12 cellular contexts compared by ENCODE assay signal in genomic region chr15:31058236-31058962, GRCh38. TPM values are rescaled to one million over a fixed set of nuclear protein-coding genes. Genes with fewer than 3 reads are reported as not detected.
"Had no signal": no experiment of that assay in that cellular context is flagged by ENCODE, and none has a peak within 500 bp of the region (broad histone marks: within the 10 kb centered on the region; RNA-seq: fewer than 3 reads in every experiment).

No MANE protein-coding gene starts in this region.

- H3K9me3 ChIP-seq: HAP-1 had no signal

- H3K4me3 ChIP-seq: GM23248, HAP-1 had no signal

- H2AFZ ChIP-seq: GM23248 had no signal

- DNase-seq: GM23248, GOT3, H7, HFFc6, KG1 had no signal

- H3K4me3 Mint-ChIP-seq: HFFc6, IgD-negative memory B cell had no signal

- H3K36me3 ChIP-seq: HAP-1 had no signal

- H3K9ac ChIP-seq: GM23248 had no signal

- ATAC-seq: HCT116, HepG2 had no signal

- H3K27ac Mint-ChIP-seq: HFFc6, IgD-negative memory B cell had no signal

- H3K27ac ChIP-seq: GM23248, HL-60 had no signal

RNA-seq across cellular contexts. Expression of gene TRPM1, which starts 43.1 kb away (rescaled TPM):
- total RNA-seq: GM23248, H4, HepG2, HT1080 had no signal
- polyA plus RNA-seq: GM23248, HepG2, IgD-negative memory B cell had no signal
